Comparison of ENCODE assay signal across 32 cellular contexts in the genomic region with DNA sequence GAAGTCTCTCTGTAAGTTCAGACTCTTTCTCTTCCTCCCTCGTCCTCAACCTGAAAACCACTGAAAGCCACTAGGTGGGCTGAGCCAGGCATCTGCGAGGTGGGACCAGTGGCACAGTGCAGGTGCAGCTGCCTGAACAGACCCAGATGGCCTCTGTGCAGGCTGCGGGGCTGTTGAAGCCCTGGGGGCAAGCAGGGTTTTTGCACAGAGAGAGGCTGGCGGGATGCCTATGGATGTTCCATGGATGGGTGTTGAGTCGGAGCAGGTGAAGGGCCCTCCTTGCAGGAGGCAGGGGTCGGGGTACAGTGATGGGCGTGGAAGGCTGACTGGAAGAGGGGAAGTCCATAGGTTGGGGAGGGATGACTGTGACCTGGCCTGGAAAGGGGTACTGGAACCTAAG.
"Had no signal": no experiment of that assay in that cellular context is flagged by ENCODE, and none has a peak within 500 bp of the region (broad histone marks: within the 10 kb centered on the region; RNA-seq: fewer than 3 reads in every experiment).

No MANE protein-coding gene starts in this region.

- DNase-seq: activated B cell treated with CpG ODN at 0.5 μM for 24 hours; activated CD4-positive, alpha-beta T cell treated with anti-CD3 and anti-CD28 coated beads for 48 hours; activated CD4-positive, alpha-beta T cell treated with anti-CD3 and anti-CD28 coated beads, Interleukin-2, amount 50 U/mL, for 1 hour; activated CD4-positive, alpha-beta T cell treated with anti-CD3 and anti-CD28 coated beads, Interleukin-2, amount 50 U/mL, for 48 hours; activated CD8-positive, alpha-beta memory T cell treated with anti-CD3 and anti-CD28 coated beads for 24 hours; activated CD8-positive, alpha-beta T cell treated with anti-CD3 and anti-CD28 coated beads for 36 hours; activated effector memory CD4-positive, alpha-beta T cell treated with Interleukin-2 at 50 U/mL for 16 hours; activated gamma-delta T cell treated with Interleukin-2 at 50 U/mL for 16 hours; activated naive CD4-positive, alpha-beta T cell treated with Interleukin-2 at 50 U/mL for 16 hours; activated naive CD8-positive, alpha-beta T cell treated with anti-CD3 and anti-CD28 coated beads, Interleukin-2, amount 10 ng/mL, durations not matched to agents 7 days and 5 days; activated T-cell treated with anti-CD3 and anti-CD28 coated beads, Interleukin-2, amount 50 U/mL, for 4 hours; central memory CD4-positive, alpha-beta T cell; cortex of kidney; dermis blood vessel endothelial cell; effector CD4-positive, alpha-beta T cell; effector memory CD8-positive, alpha-beta T cell; erythroblast; foreskin keratinocyte; gastrocnemius medialis; glutamatergic neuron; heart left ventricle; T-helper 1 cell; T-helper 17 cell; T1000; WERI-Rb-1 had no signal

- H3K27ac ChIP-seq: ascending aorta, breast epithelium, cardiac muscle cell, esophagus muscularis mucosa, foreskin keratinocyte, gastrocnemius medialis, heart left ventricle, WERI-Rb-1 had no signal

- H3K9me3 ChIP-seq: ascending aorta, breast epithelium, esophagus muscularis mucosa, gastrocnemius medialis, heart left ventricle had no signal

- H3K4me3 ChIP-seq: ascending aorta, breast epithelium, cardiac muscle cell, esophagus muscularis mucosa, gastrocnemius medialis, heart left ventricle had no signal

- ATAC-seq: activated CD4-positive, CD25-positive, alpha-beta regulatory T cell treated with anti-CD3 and anti-CD28 coated beads, Interleukin-2, amount 50 U/mL, for 24 hours; activated CD8-positive, alpha-beta T cell treated with anti-CD3 and anti-CD28 coated beads for 36 hours; activated naive CD4-positive, alpha-beta T cell treated with anti-CD3 and anti-CD28 coated beads, Interleukin-2, amount 50 U/mL, for 72 hours; activated T-cell treated with anti-CD3 and anti-CD28 coated beads, Interleukin-2, amount 50 U/mL, for 4 hours; activated T-helper 17 cell treated with anti-CD3 and anti-CD28 coated beads, Interleukin-2, amount 50 U/mL, for 72 hours; effector memory CD8-positive, alpha-beta T cell; foreskin keratinocyte; gastrocnemius medialis; heart left ventricle; T-helper 17 cell had no signal

- H3K4me1 ChIP-seq: ascending aorta, breast epithelium, esophagus muscularis mucosa, foreskin keratinocyte, gastrocnemius medialis, heart left ventricle had no signal

- H3K36me3 ChIP-seq: ascending aorta, breast epithelium, cardiac muscle cell, esophagus muscularis mucosa, gastrocnemius medialis, heart left ventricle, WERI-Rb-1 had no signal

- H3K27me3 ChIP-seq: ascending aorta, breast epithelium, cardiac muscle cell, foreskin keratinocyte, gastrocnemius medialis had no signal
